16 cellular contexts compared by ENCODE assay signal in genomic region chr2:120991401-120991800, GRCh38.
"Had no signal": no experiment of that assay in that cellular context is flagged by ENCODE, and none has a peak within 500 bp of the region (broad histone marks: within the 10 kb centered on the region; RNA-seq: fewer than 3 reads in every experiment).

No MANE protein-coding gene starts in this region.

- H3K4me1 ChIP-seq: colonic mucosa, esophagus muscularis mucosa had no signal

- H3K36me3 ChIP-seq: colonic mucosa had no signal

- H3K4me3 ChIP-seq: colonic mucosa, esophagus muscularis mucosa, skin epidermis had no signal

- H3K27ac ChIP-seq: colonic mucosa, esophagus muscularis mucosa, skin epidermis had no signal

- ATAC-seq: activated CD4-positive, CD25-positive, alpha-beta regulatory T cell treated with anti-CD3 and anti-CD28 coated beads, Interleukin-2, amount 50 U/mL, for 24 hours; natural killer cell treated with Interleukin-12 subunit alpha and Interleukin-12 subunit beta and Interleukin-15 and Interleukin-18, amount 100 ng/mL, for 72 hours had no signal

- H3K27me3 ChIP-seq: colonic mucosa, esophagus muscularis mucosa had no signal

- DNase-seq: activated gamma-delta T cell treated with Interleukin-2 at 50 U/mL for 16 hours; amniotic stem cell; caudate nucleus; colonic mucosa; glutamatergic neuron; kidney glomerular epithelial cell; mesenchymal stem cell; stimulated activated CD4-positive, alpha-beta T cell treated with anti-CD3 and anti-CD28 coated beads, Interleukin-4, amount 100 ng/mL, for 4 hours; stimulated activated CD8-positive, alpha-beta memory T cell treated with anti-CD3 and anti-CD28 coated beads, Interleukin-4, amount 100 ng/mL, for 48 hours; stimulated activated naive CD4-positive, alpha-beta T cell treated with Interleukin-2 at 50 U/mL for 16 hours; T-helper 9 cell; trophoblast cell had no signal

- H3K9me3 ChIP-seq: colonic mucosa, esophagus muscularis mucosa had no signal
